In the genomic region with DNA sequence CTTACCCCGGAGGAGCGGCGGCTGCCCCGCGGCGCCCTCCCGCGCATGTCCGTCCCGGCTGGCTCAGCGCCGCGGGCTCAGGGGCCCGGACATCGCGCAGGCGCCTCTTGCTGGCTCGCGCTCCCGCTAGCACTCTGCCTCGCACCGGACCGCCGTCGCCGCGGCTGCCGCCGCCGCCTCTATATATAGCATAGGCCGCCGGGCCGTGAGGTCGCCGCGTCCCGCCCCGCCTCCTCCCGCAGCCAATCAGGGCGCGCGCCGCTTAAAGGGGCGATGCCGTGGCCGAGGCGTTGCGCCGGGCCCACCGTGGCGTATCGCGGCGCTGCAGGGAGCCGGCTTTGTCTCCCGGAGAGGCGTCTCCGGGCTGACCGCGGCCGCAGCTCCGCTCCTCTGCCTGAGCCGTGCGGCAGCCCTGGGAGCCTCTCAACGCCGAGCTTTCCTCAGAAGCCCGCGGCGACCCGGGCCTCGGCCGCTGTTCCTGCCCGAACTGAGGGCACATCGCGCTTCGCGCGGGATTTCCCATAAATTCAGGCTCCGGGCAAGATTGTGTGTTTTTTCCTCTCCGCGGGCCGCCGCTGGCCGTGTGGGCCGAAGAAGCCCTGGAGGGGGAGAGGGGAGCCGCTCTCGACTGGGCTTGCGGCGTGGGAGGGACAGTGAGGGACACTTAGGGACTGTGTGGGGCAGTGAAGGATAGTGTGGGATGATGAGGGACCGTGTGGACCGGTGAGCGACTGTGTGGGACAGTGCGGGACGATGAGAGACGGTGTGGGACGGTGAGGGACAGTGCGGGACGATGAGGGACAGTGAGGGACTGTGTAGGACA, we compare ENCODE assay signal across 8 cellular contexts. TPM values are rescaled to one million over a fixed set of nuclear protein-coding genes. Genes with fewer than 3 reads are reported as not detected.
DNase-seq lines count a peak whose midpoint lies in the region; ATAC-seq and TF ChIP-seq lines count a peak whose summit lies in the region.

Gene ERRFI1, minus strand, starts transcription at position 157 of the 823 bp plus-strand sequence. CDS start 10,690 bp downstream, outside the sequence.

- ATAC-seq in HG03460 (IDR thresholded peaks at IDR 0.05; ENCODE audit: unreplicated experiment), result peak; percentile 84

- no peaks in the 10 kb centered on the region for H3K9me3 ChIP-seq in mesodermal cell (ENCODE audit: control insufficient read depth, low read length)

- peaks cover 6% of the 10 kb centered on the region for H3K27me3 Mint-ChIP-seq in endothelial cell (ENCODE audit: unreplicated experiment)

- no peaks in the 10 kb centered on the region for H3K9me3 Mint-ChIP-seq in endothelial cell (ENCODE audit: unreplicated experiment)

- H3K4me1 Mint-ChIP-seq in endothelial cell (ENCODE audit: unreplicated experiment), result peaks cover 38% of the 10 kb centered on the region

- DNase-seq in AG09319 (ENCODE audit: extremely low read depth, low read depth) (peak; percentile 90), GM19238 (ENCODE audit: insufficient read length, low spot score) (peak; percentile 86), NCI-H82 treated with DMSO at 0.1 percent for 48 hours (lab: John Stamatoyannopoulos, UW; ENCODE audit: unreplicated experiment) (peak; percentile 76), activated T-cell treated with anti-CD3 and anti-CD28 coated beads for 24 hours (ENCODE audit: low read depth) (peak; percentile 83), endothelial cell (ENCODE audit: low spot score) (peak; percentile 95)
- peak; percentile 68 for DNase-seq in stimulated activated CD8-positive, alpha-beta memory T cell treated with anti-CD3 and anti-CD28 coated beads, Interleukin-15, amount 100 ng/mL, for 1 hour (ENCODE audit: low read depth)

- H3K4me1 ChIP-seq in mesodermal cell (ENCODE audit: control insufficient read depth, insufficient read depth, low read length, poor library complexity, severe bottlenecking), result peaks cover 37% of the 10 kb centered on the region

- 7 to 9% methylated on average over 76 to 87 of the region's 98 CpGs for WGBS in mesodermal cell (ENCODE audit: insufficient coverage in 2 of 2), 2 experiments

- peak within 1 kb of the TSS; percentile 78 for H3K27ac ChIP-seq in mesodermal cell (ENCODE audit: low read depth, low read length, severe bottlenecking)

- peak within 1 kb of the TSS; percentile 90 for H3K27ac Mint-ChIP-seq in endothelial cell (ENCODE audit: unreplicated experiment)

- H3K36me3 Mint-ChIP-seq in endothelial cell (ENCODE audit: low read depth, unreplicated experiment), result peaks cover 9% of the 10 kb centered on the region

- peaks cover 32% of the 10 kb centered on the region for H3K36me3 ChIP-seq in mesodermal cell (ENCODE audit: control insufficient read depth, insufficient read depth, low read length)

- H3K4me3 Mint-ChIP-seq in endothelial cell (ENCODE audit: unreplicated experiment), result peak within 1 kb of the TSS; percentile 95

- peak within 1 kb of the TSS; percentile 76 for H3K4me3 ChIP-seq in mesodermal cell (ENCODE audit: extremely low read depth, insufficient read depth, low read length, poor library complexity, severe bottlenecking)

- TF ChIP-seq CTCF in AG09319 (IDR thresholded peaks at IDR 0.05; ENCODE audit: low read depth, low read length), result no peak
- TF ChIP-seq CTCF in endothelial cell (IDR thresholded peaks at IDR 0.05; ENCODE audit: unreplicated experiment), result no peak

RNA-seq across cellular contexts. Expression of gene ERRFI1, which starts in this region (rescaled TPM):
- 16.5 TPM for total RNA-seq in endothelial cell (ENCODE audit: unreplicated experiment)
- 154 TPM for polyA plus RNA-seq in mesodermal cell (2013, experiment 1 of 2)
- 155 TPM for polyA plus RNA-seq in mesodermal cell (2013, experiment 2 of 2)

Comparison
In these comparisons a context has a peak if more than half of its experiments do, and no peak if none do; other contexts are left out.
1. Peak in every context shown above with its lines: DNase-seq, ATAC-seq, H3K4me3 ChIP-seq and H3K27ac ChIP-seq.